In genomic region chr10:77075916-77076315, GRCh38 we compare ENCODE assay signal across 22 cellular contexts.
"Had no signal": no experiment of that assay in that cellular context is flagged by ENCODE, and none has a peak within 500 bp of the region (broad histone marks: within the 10 kb centered on the region; RNA-seq: fewer than 3 reads in every experiment).

No MANE protein-coding gene starts in this region.

- H3K4me3 Mint-ChIP-seq: activated naive CD4-positive, alpha-beta T cell treated with anti-CD3 and anti-CD28 coated beads for 36 hours; activated naive CD8-positive, alpha-beta T cell treated with anti-CD3 and anti-CD28 coated beads for 36 hours; activated T-helper 1 cell treated with anti-CD3 and anti-CD28 coated beads, Interleukin-12 subunit alpha, Interleukin-12 subunit beta, Interleukin-2, Interleukin-4 antibody, amounts not matched to agents 30 ng/mL and 10 ng/mL and 1 ng/mL, durations not matched to agents 14 hours and 24 hours and 36 hours; nephron progenitor cell; T-helper 2 cell treated with Interferon-gamma antibody and Interleukin-4, amounts not matched to agents 5 μg/mL and 100 μg/mL, for 36 hours had no signal

- H3K27me3 Mint-ChIP-seq: activated naive CD8-positive, alpha-beta T cell treated with anti-CD3 and anti-CD28 coated beads for 36 hours had no signal

- DNase-seq: activated CD4-positive, alpha-beta T cell treated with anti-CD3 and anti-CD28 coated beads for 4 hours; activated CD4-positive, alpha-beta T cell treated with anti-CD3 and anti-CD28 coated beads, Interleukin-2, amount 50 U/mL, for 4 hours; activated CD4-positive, CD25-positive, alpha-beta regulatory T cell; activated effector memory CD4-positive, alpha-beta T cell treated with anti-CD3 and anti-CD28 coated beads, Interleukin-2, amount 50 U/mL, for 16 hours; activated naive CD4-positive, alpha-beta T cell treated with anti-CD3 and anti-CD28 coated beads for 36 hours; activated naive CD8-positive, alpha-beta T cell treated with anti-CD3 and anti-CD28 coated beads for 36 hours; adrenal gland; aorta; body of pancreas; dermis blood vessel endothelial cell; effector CD4-positive, alpha-beta T cell; esophagus squamous epithelium; glutamatergic neuron; left ventricle myocardium inferior; mucosa of descending colon; nephron progenitor cell; ovary; stimulated activated CD4-positive, alpha-beta T cell treated with anti-CD3 and anti-CD28 coated beads, Interleukin-15, amount 100 ng/mL, for 24 hours; stimulated activated CD4-positive, alpha-beta T cell treated with anti-CD3 and anti-CD28 coated beads, Interleukin-2, amount 100 ng/mL, for 24 hours; stimulated activated naive CD4-positive, alpha-beta T cell treated with Interleukin-2 at 50 U/mL for 16 hours had no signal

- H3K9me3 Mint-ChIP-seq: activated naive CD4-positive, alpha-beta T cell treated with anti-CD3 and anti-CD28 coated beads for 36 hours; activated naive CD8-positive, alpha-beta T cell treated with anti-CD3 and anti-CD28 coated beads for 36 hours; activated T-helper 1 cell treated with anti-CD3 and anti-CD28 coated beads, Interleukin-12 subunit alpha, Interleukin-12 subunit beta, Interleukin-2, Interleukin-4 antibody, amounts not matched to agents 30 ng/mL and 10 ng/mL and 1 ng/mL, durations not matched to agents 14 hours and 24 hours and 36 hours; nephron progenitor cell; T-helper 2 cell treated with Interferon-gamma antibody and Interleukin-4, amounts not matched to agents 5 μg/mL and 100 μg/mL, for 36 hours had no signal

- H3K4me1 Mint-ChIP-seq: activated naive CD8-positive, alpha-beta T cell treated with anti-CD3 and anti-CD28 coated beads for 36 hours had no signal

- H3K27ac Mint-ChIP-seq: activated naive CD4-positive, alpha-beta T cell treated with anti-CD3 and anti-CD28 coated beads for 36 hours; activated naive CD8-positive, alpha-beta T cell treated with anti-CD3 and anti-CD28 coated beads for 36 hours; activated T-helper 1 cell treated with anti-CD3 and anti-CD28 coated beads, Interleukin-12 subunit alpha, Interleukin-12 subunit beta, Interleukin-2, Interleukin-4 antibody, amounts not matched to agents 30 ng/mL and 10 ng/mL and 1 ng/mL, durations not matched to agents 14 hours and 24 hours and 36 hours; nephron progenitor cell; T-helper 2 cell treated with Interferon-gamma antibody and Interleukin-4, amounts not matched to agents 5 μg/mL and 100 μg/mL, for 36 hours had no signal

- H3K36me3 Mint-ChIP-seq: activated naive CD8-positive, alpha-beta T cell treated with anti-CD3 and anti-CD28 coated beads for 36 hours had no signal
